1 cellular context compared by ENCODE assay signal in genomic region chr17:57256708-57257112, GRCh38.
A peak's percentile ranks its signal among the peaks of the same experiment; 100 is the strongest.
TF ChIP-seq lines count a peak whose summit lies in the region.

No MANE protein-coding gene starts in this region.

TF ChIP-seq in HCT116, 20 proteins besides CTCF, POLR2A, EP300 and RAD21:
- TF ChIP-seq SIN3A (IDR thresholded peaks at IDR 0.05; ENCODE audit: low read depth) = no peak; the same call in 1 of the 2 replicates
- no peak for TF ChIP-seq CEBPB (IDR thresholded peaks at IDR 0.05; ENCODE audit: low read depth)
- TF ChIP-seq SP1 (IDR thresholded peaks at IDR 0.05; ENCODE audit: low read depth) = no peak
- peak; percentile 38 for TF ChIP-seq POLR2AphosphoS5 (IDR thresholded peaks at IDR 0.05; ENCODE audit: low read depth, low read length)
- no peak for TF ChIP-seq EZH2 (IDR thresholded peaks at IDR 0.05)
- TF ChIP-seq ZNF274 (IDR thresholded peaks at IDR 0.05; ENCODE audit: low read depth, low read length) = no peak
- no peak for TF ChIP-seq TCF7L2 (IDR thresholded peaks at IDR 0.05; ENCODE audit: borderline replicate concordance, extremely low read depth, insufficient read depth, insufficient read length)
- TF ChIP-seq YY1 (IDR thresholded peaks at IDR 0.05; ENCODE audit: extremely low read depth, insufficient replicate concordance, low read depth, low read length) = peak; percentile 71
- no peak for TF ChIP-seq CBX3 (IDR thresholded peaks at IDR 0.05; ENCODE audit: low read depth)
- TF ChIP-seq ZFX (IDR thresholded peaks at IDR 0.05) = no peak
- no peak for TF ChIP-seq FOSL1 (IDR thresholded peaks at IDR 0.05; ENCODE audit: low read depth)
- TF ChIP-seq EGR1 (IDR thresholded peaks at IDR 0.05; ENCODE audit: low read depth) = no peak; the same call in 1 of the 2 replicates
- TF ChIP-seq EZH2phosphoT487 (IDR thresholded peaks at IDR 0.05; ENCODE audit: borderline replicate concordance) = no peak
- TF ChIP-seq ZBTB33 (IDR thresholded peaks at IDR 0.05; ENCODE audit: extremely low read depth, insufficient replicate concordance, low read length) = no peak
- TF ChIP-seq SRF (IDR thresholded peaks at IDR 0.05; ENCODE audit: low read depth) = no peak
